ENCODE assay signal across 1 cellular context in genomic region chr7:28230273-28230672, GRCh38.
TF ChIP-seq lines count a peak whose summit lies in the region.

No MANE protein-coding gene starts in this region.

TF ChIP-seq in WTC11, 78 proteins besides CTCF, POLR2A, EP300 and RAD21 (continued from another document):
- TF ChIP-seq, protein P1, sequence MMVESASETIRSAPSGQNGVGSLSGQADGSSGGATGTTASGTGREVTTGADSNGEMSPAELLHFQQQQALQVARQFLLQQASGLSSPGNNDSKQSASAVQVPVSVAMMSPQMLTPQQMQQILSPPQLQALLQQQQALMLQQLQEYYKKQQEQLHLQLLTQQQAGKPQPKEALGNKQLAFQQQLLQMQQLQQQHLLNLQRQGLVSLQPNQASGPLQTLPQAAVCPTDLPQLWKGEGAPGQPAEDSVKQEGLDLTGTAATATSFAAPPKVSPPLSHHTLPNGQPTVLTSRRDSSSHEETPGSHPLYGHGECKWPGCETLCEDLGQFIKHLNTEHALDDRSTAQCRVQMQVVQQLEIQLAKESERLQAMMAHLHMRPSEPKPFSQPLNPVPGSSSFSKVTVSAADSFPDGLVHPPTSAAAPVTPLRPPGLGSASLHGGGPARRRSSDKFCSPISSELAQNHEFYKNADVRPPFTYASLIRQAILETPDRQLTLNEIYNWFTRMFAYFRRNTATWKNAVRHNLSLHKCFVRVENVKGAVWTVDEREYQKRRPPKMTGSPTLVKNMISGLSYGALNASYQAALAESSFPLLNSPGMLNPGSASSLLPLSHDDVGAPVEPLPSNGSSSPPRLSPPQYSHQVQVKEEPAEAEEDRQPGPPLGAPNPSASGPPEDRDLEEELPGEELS (CRISPR knock-in tag; IDR thresholded peaks at IDR 0.05): no peak
- TF ChIP-seq ESRRA (CRISPR knock-in tag; IDR thresholded peaks at IDR 0.05; ENCODE audit: borderline replicate concordance) (no peak), ZNF425 (CRISPR knock-in tag; conservative IDR thresholded peaks at IDR 0.05) (no peak), CBFB (CRISPR knock-in tag; IDR thresholded peaks at IDR 0.05; ENCODE audit: low read depth) (no peak), ZBTB43 (CRISPR knock-in tag; IDR thresholded peaks at IDR 0.05) (no peak), CREB1 (CRISPR knock-in tag; IDR thresholded peaks at IDR 0.05) (no peak), TCF7 (CRISPR knock-in tag; IDR thresholded peaks at IDR 0.05; ENCODE audit: low read depth) (no peak), IRF2 (CRISPR knock-in tag; IDR thresholded peaks at IDR 0.05; ENCODE audit: borderline replicate concordance, low read depth) (no peak), ZSCAN18 (CRISPR knock-in tag; IDR thresholded peaks at IDR 0.05) (no peak), JUN (CRISPR knock-in tag; IDR thresholded peaks at IDR 0.05) (no peak), EMX1 (CRISPR knock-in tag; IDR thresholded peaks at IDR 0.05) (no peak), GTF2I (CRISPR knock-in tag; conservative IDR thresholded peaks at IDR 0.05) (no peak), NR1H2 (CRISPR knock-in tag; IDR thresholded peaks at IDR 0.05) (no peak)
